Comparison of ENCODE assay signal across 33 cellular contexts in genomic region chr7:33654641-33655040, GRCh38.
"Had no signal": no experiment of that assay in that cellular context is flagged by ENCODE, and none has a peak within 500 bp of the region (broad histone marks: within the 10 kb centered on the region; RNA-seq: fewer than 3 reads in every experiment).

No MANE protein-coding gene starts in this region.

- H3K27me3 Mint-ChIP-seq: activated B cell treated with CpG ODN at 0.5 μM for 24 hours; activated CD8-positive, alpha-beta T cell treated with anti-CD3 and anti-CD28 coated beads for 36 hours; activated naive CD8-positive, alpha-beta T cell; activated T-helper 17 cell treated with anti-CD3 and anti-CD28 coated beads, Interleukin-2, amount 50 U/mL, for 72 hours; effector memory CD8-positive, alpha-beta T cell; T-helper 17 cell had no signal

- H3K4me3 Mint-ChIP-seq: activated B cell treated with CpG ODN at 0.5 μM for 24 hours; activated CD8-positive, alpha-beta T cell treated with anti-CD3 and anti-CD28 coated beads for 36 hours; activated naive CD8-positive, alpha-beta T cell; activated T-cell treated with anti-CD3 and anti-CD28 coated beads, Interleukin-2, amount 50 U/mL, for 4 hours; activated T-helper 17 cell treated with anti-CD3 and anti-CD28 coated beads, Interleukin-2, amount 50 U/mL, for 72 hours; effector memory CD8-positive, alpha-beta T cell; T-helper 17 cell; T-helper 2 cell treated with Interferon-gamma antibody and Interleukin-4, amounts not matched to agents 5 μg/mL and 100 μg/mL, for 36 hours had no signal

- DNase-seq: activated B cell treated with CpG ODN at 0.5 μM for 24 hours; activated CD4-positive, alpha-beta T cell treated with anti-CD3 and anti-CD28 coated beads for 48 hours; activated CD4-positive, alpha-beta T cell treated with anti-CD3 and anti-CD28 coated beads, Interleukin-2, amount 50 U/mL, for 1 hour; activated CD4-positive, alpha-beta T cell treated with anti-CD3 and anti-CD28 coated beads, Interleukin-2, amount 50 U/mL, for 48 hours; activated CD8-positive, alpha-beta memory T cell treated with anti-CD3 and anti-CD28 coated beads for 24 hours; activated CD8-positive, alpha-beta T cell treated with anti-CD3 and anti-CD28 coated beads for 36 hours; activated effector memory CD4-positive, alpha-beta T cell treated with Interleukin-2 at 50 U/mL for 16 hours; activated gamma-delta T cell treated with Interleukin-2 at 50 U/mL for 16 hours; activated naive CD4-positive, alpha-beta T cell treated with anti-CD3 and anti-CD28 coated beads, Interleukin-2, amount 50 U/mL, for 16 hours; activated naive CD4-positive, alpha-beta T cell treated with Interleukin-2 at 50 U/mL for 16 hours; activated T-cell treated with anti-CD3 and anti-CD28 coated beads, Interleukin-2, amount 50 U/mL, for 4 hours; amygdala; aorta; body of pancreas; central memory CD4-positive, alpha-beta T cell; cerebellar nuclear complex; colonic mucosa; dermis blood vessel endothelial cell; effector CD4-positive, alpha-beta T cell; effector memory CD8-positive, alpha-beta T cell; erythroblast; foreskin melanocyte; heart right ventricle; T-helper 1 cell; T-helper 17 cell; T1000; WERI-Rb-1 had no signal

- H3K27me3 ChIP-seq: body of pancreas, colonic mucosa, esophagus muscularis mucosa, gastroesophageal sphincter, heart right ventricle had no signal

- H3K4me3 ChIP-seq: body of pancreas, colonic mucosa, esophagus muscularis mucosa, gastroesophageal sphincter, heart right ventricle had no signal

- H3K4me1 ChIP-seq: body of pancreas, colonic mucosa, esophagus muscularis mucosa, gastroesophageal sphincter, heart right ventricle had no signal

- H3K9me3 Mint-ChIP-seq: activated B cell treated with CpG ODN at 0.5 μM for 24 hours; activated CD8-positive, alpha-beta T cell treated with anti-CD3 and anti-CD28 coated beads for 36 hours; activated T-cell treated with anti-CD3 and anti-CD28 coated beads, Interleukin-2, amount 50 U/mL, for 4 hours; activated T-helper 17 cell treated with anti-CD3 and anti-CD28 coated beads, Interleukin-2, amount 50 U/mL, for 72 hours; effector memory CD8-positive, alpha-beta T cell; T-helper 2 cell treated with Interferon-gamma antibody and Interleukin-4, amounts not matched to agents 5 μg/mL and 100 μg/mL, for 36 hours had no signal

- H3K27ac Mint-ChIP-seq: activated B cell treated with CpG ODN at 0.5 μM for 24 hours; activated CD8-positive, alpha-beta T cell treated with anti-CD3 and anti-CD28 coated beads for 36 hours; activated naive CD8-positive, alpha-beta T cell; activated T-helper 17 cell treated with anti-CD3 and anti-CD28 coated beads, Interleukin-2, amount 50 U/mL, for 72 hours; effector memory CD8-positive, alpha-beta T cell; T-helper 17 cell; T-helper 2 cell treated with Interferon-gamma antibody and Interleukin-4, amounts not matched to agents 5 μg/mL and 100 μg/mL, for 36 hours had no signal

- H3K27ac ChIP-seq: body of pancreas, colonic mucosa, esophagus muscularis mucosa, gastroesophageal sphincter, heart right ventricle, WERI-Rb-1 had no signal

- H3K36me3 ChIP-seq: colonic mucosa, esophagus muscularis mucosa, gastroesophageal sphincter, heart right ventricle, WERI-Rb-1 had no signal

- ATAC-seq: activated CD4-positive, CD25-positive, alpha-beta regulatory T cell treated with anti-CD3 and anti-CD28 coated beads, Interleukin-2, amount 50 U/mL, for 24 hours; activated CD8-positive, alpha-beta T cell treated with anti-CD3 and anti-CD28 coated beads for 36 hours; activated T-cell treated with anti-CD3 and anti-CD28 coated beads, Interleukin-2, amount 50 U/mL, for 4 hours; activated T-helper 17 cell treated with anti-CD3 and anti-CD28 coated beads, Interleukin-2, amount 50 U/mL, for 72 hours; body of pancreas; effector memory CD8-positive, alpha-beta T cell; gastroesophageal sphincter; heart right ventricle; T-helper 17 cell had no signal

- H3K4me1 Mint-ChIP-seq: activated B cell treated with CpG ODN at 0.5 μM for 24 hours; activated T-helper 17 cell treated with anti-CD3 and anti-CD28 coated beads, Interleukin-2, amount 50 U/mL, for 72 hours; T-helper 17 cell had no signal

- H3K9me3 ChIP-seq: body of pancreas, colonic mucosa, esophagus muscularis mucosa, gastroesophageal sphincter, heart right ventricle had no signal
